ENCODE assay signal across 8 cellular contexts in the genomic region with DNA sequence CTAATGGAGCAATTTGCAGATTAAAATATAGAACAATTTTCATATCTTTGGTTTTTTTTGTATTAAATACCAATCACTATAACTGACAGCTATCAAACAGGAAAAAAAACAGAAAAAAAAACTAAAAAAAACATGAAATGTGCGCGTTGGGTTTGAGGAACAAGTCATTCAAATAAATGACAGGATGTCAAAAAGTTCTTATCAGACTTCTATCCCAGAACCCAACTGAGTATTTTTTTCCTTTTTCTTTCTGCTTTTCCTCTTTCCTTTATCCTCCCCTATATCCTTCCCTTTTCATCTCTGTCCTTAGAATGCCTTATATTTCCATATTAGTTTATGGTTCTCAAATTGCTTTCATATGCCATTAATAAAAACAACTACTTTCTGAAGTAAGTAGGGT.
"Had no signal": no experiment of that assay in that cellular context is flagged by ENCODE, and none has a peak within 500 bp of the region (broad histone marks: within the 10 kb centered on the region; RNA-seq: fewer than 3 reads in every experiment).

No MANE protein-coding gene starts in this region.

- H3K9me3 ChIP-seq: HAP-1 had no signal

- H3K4me2 ChIP-seq: KMS-11 had no signal

- H3K4me1 Mint-ChIP-seq: IgD-negative memory B cell had no signal

- H3K27ac Mint-ChIP-seq: HFFc6, IgD-negative memory B cell had no signal

- H3K4me1 ChIP-seq: HAP-1 had no signal

- H3K9ac ChIP-seq: KMS-11 had no signal

- H3K27ac ChIP-seq: KMS-11 had no signal

- ATAC-seq: HCT116 had no signal

- H3K4me3 ChIP-seq: HAP-1 had no signal

- H3K9me3 Mint-ChIP-seq: HFFc6, IgD-negative memory B cell had no signal

- DNase-seq: GOT3, H7, HFFc6 had no signal

- H3K27me3 Mint-ChIP-seq: IgD-negative memory B cell had no signal

- FAIRE-seq: HTR-8/SVneo had no signal

- H3K4me3 Mint-ChIP-seq: HFFc6, IgD-negative memory B cell had no signal
